ENCODE assay signal across 1 cellular context in genomic region chr12:116559330-116560080, GRCh38.
TF ChIP-seq lines count a peak whose summit lies in the region.

MAP1LC3B2 (plus strand) TSS chr12:116559381; CDS start chr12:116575943, 16,562 bp downstream.

TF ChIP-seq in GM12878, 131 proteins besides CTCF, POLR2A, EP300 and RAD21 (continued from another document):
- TF ChIP-seq, protein P1, sequence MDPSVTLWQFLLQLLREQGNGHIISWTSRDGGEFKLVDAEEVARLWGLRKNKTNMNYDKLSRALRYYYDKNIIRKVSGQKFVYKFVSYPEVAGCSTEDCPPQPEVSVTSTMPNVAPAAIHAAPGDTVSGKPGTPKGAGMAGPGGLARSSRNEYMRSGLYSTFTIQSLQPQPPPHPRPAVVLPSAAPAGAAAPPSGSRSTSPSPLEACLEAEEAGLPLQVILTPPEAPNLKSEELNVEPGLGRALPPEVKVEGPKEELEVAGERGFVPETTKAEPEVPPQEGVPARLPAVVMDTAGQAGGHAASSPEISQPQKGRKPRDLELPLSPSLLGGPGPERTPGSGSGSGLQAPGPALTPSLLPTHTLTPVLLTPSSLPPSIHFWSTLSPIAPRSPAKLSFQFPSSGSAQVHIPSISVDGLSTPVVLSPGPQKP (IDR thresholded peaks at IDR 0.05; ENCODE audit: low read depth, low read length) = peak; percentile 65; the same call in 1 of the 2 replicates
- TF ChIP-seq ZSCAN29 (IDR thresholded peaks at IDR 0.05) (0 out of 2 replicates have a peak, but pooled peaks have one; percentile 58), ETV6 (conservative IDR thresholded peaks at IDR 0.05 in 1 of 2, IDR thresholded peaks at IDR 0.05 in 1 of 2; ENCODE audit: borderline replicate concordance in 1 of 2, low read depth in 1 of 2) (peak in 1 of 2 experiments; percentile 90; a peak in 1 of 4 replicates), MTA2 (IDR thresholded peaks at IDR 0.05; ENCODE audit: low read depth) (peak; percentile 80), MTA3 (IDR thresholded peaks at IDR 0.05; ENCODE audit: borderline replicate concordance, low read length) (peak; percentile 99), ATF7 (IDR thresholded peaks at IDR 0.05; ENCODE audit: low read depth) (peak; percentile 81), NR2C2 (IDR thresholded peaks at IDR 0.05; ENCODE audit: borderline replicate concordance, control insufficient read depth, insufficient read length, low read depth) (no peak), YBX1 (IDR thresholded peaks at IDR 0.05) (0 out of 2 replicates have a peak, but pooled peaks have one; percentile 5), YY1 (IDR thresholded peaks at IDR 0.05; ENCODE audit: low read depth, low read length) (peak; percentile 88), PAX5 (IDR thresholded peaks at IDR 0.05; ENCODE audit: borderline replicate concordance, low read depth, low read length) (peak; percentile 100), ZNF622 (IDR thresholded peaks at IDR 0.05) (no peak)
